In genomic region chr20:50957798-50958732, GRCh38 we compare ENCODE assay signal across 8 cellular contexts. TPM values are rescaled to one million over a fixed set of nuclear protein-coding genes. Genes with fewer than 3 reads are reported as not detected.
DNase-seq lines count a peak whose midpoint lies in the region; ATAC-seq, FAIRE-seq and TF ChIP-seq lines count a peak whose summit lies in the region.

DPM1 (minus strand) TSS chr20:50958532; CDS start chr20:50958523, 9 bp downstream.

- no peak for TF ChIP-seq CTCF in psoas muscle (IDR thresholded peaks at IDR 0.05)

- H3K27ac ChIP-seq in psoas muscle (peak within 1 kb of the TSS; percentile 89), urinary bladder (ENCODE audit: low read depth) (peak within 1 kb of the TSS; percentile 65)

- no peak for FAIRE-seq in GM12892 (lab: Jason Lieb, UNC)

- no peaks in the 10 kb centered on the region for H3K9me3 ChIP-seq in psoas muscle

- 0% methylated on average over 54 of the region's 54 CpGs for WGBS in psoas muscle, 3 donors
- WGBS in urinary bladder, result under 1% methylated on average over 54 of the region's 54 CpGs

- no peaks in the 10 kb centered on the region for H3K27me3 ChIP-seq in psoas muscle (ENCODE audit: insufficient read depth in 3 of 3, low read length in 2 of 3)

- H3K4me3 ChIP-seq in psoas muscle (peak within 1 kb of the TSS; percentile 86), urinary bladder (ENCODE audit: low read depth, low read length) (peak within 1 kb of the TSS; percentile 92)

- ATAC-seq in HG02763 (IDR thresholded peaks at IDR 0.05; ENCODE audit: unreplicated experiment) (peak; percentile 78), left ventricle myocardium superior (peak; percentile 90), psoas muscle (peak; percentile 84 to 87 (median 86))

- peaks cover 0 to 21% of the 10 kb centered on the region in 2 donors for H3K36me3 ChIP-seq in psoas muscle (ENCODE audit: insufficient read depth in 1 of 2, low read depth in 1 of 2)
- H3K36me3 ChIP-seq in urinary bladder (ENCODE audit: insufficient read depth), result peaks cover under 1% of the 10 kb centered on the region

- DNase-seq in GM12892 (ENCODE audit: insufficient read length) (peak; percentile 66), NCI-H1436 (lab: John Stamatoyannopoulos, UW) (peak; percentile 91), amniotic epithelial cell (ENCODE audit: low read depth) (peak; percentile 35), left ventricle myocardium superior (peak; percentile 86), psoas muscle (peak; percentile 87 to 94)

- peaks cover 47% of the 10 kb centered on the region for H3K4me1 ChIP-seq in psoas muscle
- H3K4me1 ChIP-seq in urinary bladder (ENCODE audit: insufficient read depth), result no peaks in the 10 kb centered on the region

- TF ChIP-seq POLR2A in GM12892 (IDR thresholded peaks at IDR 0.05; ENCODE audit: low read depth, low read length), result peak; percentile 99

- intact Hi-C loops in T-helper 1 cell treated with Interleukin-12 subunit alpha and Interleukin-12 subunit beta and Interleukin-4 antibody, amounts not matched to agents 30 ng/mL and 1 ng/mL, for 36 hours (cut with micrococcal nuclease), result loop anchor here (1.0 to 5.0 kb wide), 6 partner anchors 27 to 442 kb away; partner anchors contain the start of genes ADNP and PARD6B
- intact Hi-C loops in left ventricle myocardium superior (cut with micrococcal nuclease), result loop anchor here (2.0 kb wide), 1 partner anchor 25 kb away; no protein-coding TSS in a partner anchor
- intact Hi-C loops in psoas muscle (cut with DNase I), result loop anchor here (2.0 to 5.0 kb wide), 2 partner anchors 27 to 41 kb away; partner anchors contain the start of gene ADNP (in 2 of the 2)

RNA-seq across cellular contexts. Expression of gene DPM1, which starts in this region (rescaled TPM):
- polyA plus RNA-seq in GM12892 (2012; ENCODE audit: missing spikeins), result 90.4 TPM
- total RNA-seq in T-helper 1 cell treated with Interleukin-12 subunit alpha and Interleukin-12 subunit beta and Interleukin-4 antibody, amounts not matched to agents 30 ng/mL and 1 ng/mL, for 36 hours, result 45.5 and 47.1 TPM in 2 replicates
- total RNA-seq in left ventricle myocardium superior (41.2 TPM), psoas muscle (10 to 100 TPM; 24.6 to 59.6 (median 38.3) TPM), urinary bladder (56.3 TPM)
- polyA plus RNA-seq in psoas muscle (100 to 1,000 TPM in 1 of 3 donors, 10 to 100 TPM in 2; 65.7 to 120 (median 66.8) TPM), urinary bladder (56.3 TPM)

Comparison
In these comparisons a context has a peak if more than half of its experiments do, and no peak if none do; other contexts are left out.
1. Peak in every context shown above with its lines: DNase-seq, ATAC-seq, H3K4me3 ChIP-seq and H3K27ac ChIP-seq.
2. DNase-seq: peak in every context shown above with its lines; median percentile 91 in NCI-H1436; 90 in psoas muscle; 86 in left ventricle myocardium superior; 66 in GM12892; 35 in amniotic epithelial cell.